ENCODE assay signal across 8 cellular contexts in genomic region chr5:177494356-177495195, GRCh38. TPM values are rescaled to one million over a fixed set of nuclear protein-coding genes. Genes with fewer than 3 reads are reported as not detected.
A peak's percentile ranks its signal among the peaks of the same experiment; 100 is the strongest.
DNase-seq lines count a peak whose midpoint lies in the region; ATAC-seq and TF ChIP-seq lines count a peak whose summit lies in the region.

No MANE protein-coding gene starts in this region.

- H3K4me3 ChIP-seq in psoas muscle: peak overlapping the region; percentile 85

- no peaks in the 10 kb centered on the region for H3K9me3 ChIP-seq in psoas muscle

- peaks cover 38% of the 10 kb centered on the region for H3K4me1 Mint-ChIP-seq in activated CD8-positive, alpha-beta T cell treated with anti-CD3 and anti-CD28 coated beads for 36 hours (ENCODE audit: low read depth)

- TF ChIP-seq POLR2A in GM18505 (IDR thresholded peaks at IDR 0.05; ENCODE audit: borderline replicate concordance, extremely low read depth, insufficient read depth, insufficient read length): no peak

- no peak overlapping the region for H3K4me3 Mint-ChIP-seq in activated CD8-positive, alpha-beta T cell treated with anti-CD3 and anti-CD28 coated beads for 36 hours

- H3K27me3 ChIP-seq in psoas muscle (ENCODE audit: insufficient read depth in 3 of 3, low read length in 2 of 3): no peaks in the 10 kb centered on the region

- DNase-seq in Caki2 (ENCODE audit: low read depth) (peak; percentile 98), KBM-7 (peak; percentile 45), Right ventricle myocardium superior (peak; percentile 74), psoas muscle (peak; percentile 69 to 83), NCI-H1092 (lab: John Stamatoyannopoulos, UW) (no peak)
- peak; percentile 65 for DNase-seq in activated CD8-positive, alpha-beta T cell treated with anti-CD3 and anti-CD28 coated beads for 36 hours

- POLR2A ChIA-PET in activated CD8-positive, alpha-beta T cell treated with anti-CD3 and anti-CD28 coated beads for 36 hours (lab: Charles Lee): interaction anchor here (0.6 to 7.1 kb wide), 8 partner anchors 8 to 130 kb away, joined by 3 to 130 read pairs (median 4); partner anchors contain the start of genes DBN1 and TMED9

- intact Hi-C loops in activated CD8-positive, alpha-beta T cell treated with anti-CD3 and anti-CD28 coated beads for 36 hours (cut with micrococcal nuclease): loop anchor here (5.0 kb wide), 2 partner anchors 37 to 182 kb away; partner anchors contain the start of gene MXD3
- intact Hi-C loops in Right ventricle myocardium superior (cut with DNase I) (no loop called here), psoas muscle (cut with DNase I) (no loop called here)

- peaks cover 0 to 50% of the 10 kb centered on the region in 2 donors for H3K36me3 ChIP-seq in psoas muscle (ENCODE audit: insufficient read depth in 1 of 2, low read depth in 1 of 2)

- H3K4me1 ChIP-seq in psoas muscle: peaks cover 39% of the 10 kb centered on the region

- 50 to 54% (median 50%) methylated on average over 10 to 11 of the region's 11 CpGs for WGBS in psoas muscle, 3 donors

- peaks cover 26% of the 10 kb centered on the region for H3K36me3 Mint-ChIP-seq in activated CD8-positive, alpha-beta T cell treated with anti-CD3 and anti-CD28 coated beads for 36 hours (ENCODE audit: low read depth)

- ATAC-seq in activated CD8-positive, alpha-beta T cell treated with anti-CD3 and anti-CD28 coated beads for 36 hours: peak; percentile 47
- ATAC-seq in Right ventricle myocardium superior (ENCODE audit: poor library complexity): no peak
- ATAC-seq in psoas muscle: peak in 2 of 4 donors; percentile 18 to 27
- no peak for ATAC-seq in GM18505 (IDR thresholded peaks at IDR 0.05; ENCODE audit: unreplicated experiment)
- ATAC-seq in HG03571 (IDR thresholded peaks at IDR 0.05; ENCODE audit: unreplicated experiment): no peak

- peaks cover 8% of the 10 kb centered on the region for H3K27me3 Mint-ChIP-seq in activated CD8-positive, alpha-beta T cell treated with anti-CD3 and anti-CD28 coated beads for 36 hours

- H3K27ac ChIP-seq in psoas muscle: peak overlapping the region; percentile 94

- peak overlapping the region; percentile 78 for H3K27ac Mint-ChIP-seq in activated CD8-positive, alpha-beta T cell treated with anti-CD3 and anti-CD28 coated beads for 36 hours

- CTCF ChIA-PET in activated CD8-positive, alpha-beta T cell treated with anti-CD3 and anti-CD28 coated beads for 36 hours (lab: Charles Lee): interaction anchor here (0.7 to 4.8 kb wide), 7 partner anchors 18 to 185 kb away, joined by 3 to 30 read pairs (median 5); no protein-coding TSS in a partner anchor

- no peak for TF ChIP-seq CTCF in activated CD8-positive, alpha-beta T cell treated with anti-CD3 and anti-CD28 coated beads for 36 hours (IDR thresholded peaks at IDR 0.05)
- TF ChIP-seq CTCF in psoas muscle (IDR thresholded peaks at IDR 0.05): no peak

- in situ Hi-C loops in Caki2 (cut with HindIII; ENCODE audit: low pct_unique_long_range_greater_than_20kb, low sequenced_read_pairs): no loop called here
- in situ Hi-C loops in KBM-7 (cut with MboI; ENCODE audit: low pct_unique_long_range_greater_than_20kb, low sequenced_read_pairs): no loop called here

- H3K9me3 Mint-ChIP-seq in activated CD8-positive, alpha-beta T cell treated with anti-CD3 and anti-CD28 coated beads for 36 hours: no peaks in the 10 kb centered on the region

RNA-seq across cellular contexts. Expression of gene PDLIM7, which starts 2.8 kb away (rescaled TPM):
- 188 and 198 TPM in 2 replicates for total RNA-seq in Caki2 (2014; rRNA removed; shearing (Covaris generic); ENCODE audit: low replicate concordance)
- total RNA-seq in activated CD8-positive, alpha-beta T cell treated with anti-CD3 and anti-CD28 coated beads for 36 hours: 10 to 100 TPM; 68.4 to 73.0 TPM
- total RNA-seq in Right ventricle myocardium superior (37.0 TPM), psoas muscle (100 to 1,000 TPM; 134 to 221 (median 161) TPM)
- 100 to 1,000 TPM; 174 to 254 (median 221) TPM for polyA plus RNA-seq in psoas muscle

RNA-seq across cellular contexts. Expression of gene DOK3, which starts 15.1 kb away (rescaled TPM):
- total RNA-seq in Caki2 (2014; rRNA removed; shearing (Covaris generic); ENCODE audit: low replicate concordance): 0.57 and 0.72 TPM in 2 replicates
- total RNA-seq in activated CD8-positive, alpha-beta T cell treated with anti-CD3 and anti-CD28 coated beads for 36 hours: 1 to 10 TPM; 7.4 to 8.0 TPM
- total RNA-seq in Right ventricle myocardium superior (4.2 TPM), psoas muscle (1 to 10 TPM; 2.4 to 5.4 (median 3.1) TPM)
- 1 to 10 TPM in 2 of 3 donors, under 1 TPM in 1; 0.44 to 5.0 (median 3.8) TPM for polyA plus RNA-seq in psoas muscle

RNA-seq across cellular contexts. Expression of gene DBN1, which starts 21.1 kb away (rescaled TPM):
- total RNA-seq in Caki2 (2014; rRNA removed; shearing (Covaris generic); ENCODE audit: low replicate concordance): 148 and 175 TPM in 2 replicates
- total RNA-seq in activated CD8-positive, alpha-beta T cell treated with anti-CD3 and anti-CD28 coated beads for 36 hours: 100 to 1,000 TPM; 101 to 105 TPM
- 24.2 TPM for total RNA-seq in Right ventricle myocardium superior
- total RNA-seq in psoas muscle: 10 to 100 TPM; 17.7 to 28.4 (median 24.3) TPM
- 10 to 100 TPM in 2 of 3 donors, 1 to 10 TPM in 1; 8.1 to 20.8 (median 20.1) TPM for polyA plus RNA-seq in psoas muscle

RNA-seq across cellular contexts. Expression of gene DDX41, which starts 22.2 kb away (rescaled TPM):
- total RNA-seq in Caki2 (2014; rRNA removed; shearing (Covaris generic); ENCODE audit: low replicate concordance): 145 and 172 TPM in 2 replicates
- total RNA-seq in activated CD8-positive, alpha-beta T cell treated with anti-CD3 and anti-CD28 coated beads for 36 hours: 100 to 1,000 TPM; 226 to 228 TPM
- total RNA-seq in Right ventricle myocardium superior (22.6 TPM), psoas muscle (10 to 100 TPM; 37.2 to 41.0 (median 40.2) TPM)
- 10 to 100 TPM; 45.6 to 71.6 (median 57.3) TPM for polyA plus RNA-seq in psoas muscle

RNA-seq across cellular contexts. Expression of gene PRR7, which starts 48.0 kb away (rescaled TPM):
- 49.8 and 50.5 TPM in 2 replicates for total RNA-seq in Caki2 (2014; rRNA removed; shearing (Covaris generic); ENCODE audit: low replicate concordance)
- total RNA-seq in activated CD8-positive, alpha-beta T cell treated with anti-CD3 and anti-CD28 coated beads for 36 hours: 10 to 100 TPM; 32.6 to 36.4 TPM
- total RNA-seq in Right ventricle myocardium superior: 0.59 TPM
- 1 to 10 TPM in 3 of 4 donors, under 1 TPM in 1; 0.88 to 2.6 (median 1.8) TPM for total RNA-seq in psoas muscle
- polyA plus RNA-seq in psoas muscle: 1 to 10 TPM in 1 of 3 donors, under 1 TPM in 2; 0.39 to 3.8 (median 0.48) TPM
